In genomic region chr20:63295018-63295417, GRCh38 we compare ENCODE assay signal across 27 cellular contexts. TPM values are rescaled to one million over a fixed set of nuclear protein-coding genes. Genes with fewer than 3 reads are reported as not detected.
"Had no signal": no experiment of that assay in that cellular context is flagged by ENCODE, and none has a peak within 500 bp of the region (broad histone marks: within the 10 kb centered on the region; RNA-seq: fewer than 3 reads in every experiment).

No MANE protein-coding gene starts in this region.

- H3K36me3 ChIP-seq: brain microvascular endothelial cell, colonic mucosa, right lobe of liver, suprapubic skin had no signal

- H3K4me3 Mint-ChIP-seq: activated B cell treated with CpG ODN at 0.5 μM for 24 hours; activated CD4-positive, alpha-beta memory T cell treated with anti-CD3 and anti-CD28 coated beads for 36 hours; activated CD4-positive, alpha-beta T cell treated with anti-CD3 and anti-CD28 coated beads for 36 hours; activated naive CD4-positive, alpha-beta T cell treated with anti-CD3 and anti-CD28 coated beads for 36 hours; activated naive CD8-positive, alpha-beta T cell treated with anti-CD3 and anti-CD28 coated beads, Interleukin-2, amount 50 U/mL, for 24 hours; natural killer cell; stimulated activated effector memory CD8-positive, alpha-beta T cell treated with anti-CD3 and anti-CD28 coated beads, Interleukin-12 subunit alpha, Interleukin-12 subunit beta, amount 100 ng/mL, for 72 hours had no signal

- DNase-seq: activated B cell treated with CpG ODN at 0.5 μM for 24 hours; activated naive CD4-positive, alpha-beta T cell treated with anti-CD3 and anti-CD28 coated beads for 36 hours; activated naive CD8-positive, alpha-beta T cell treated with anti-CD3 and anti-CD28 coated beads, Interleukin-2, amount 50 U/mL, for 24 hours; brain microvascular endothelial cell; colonic mucosa; effector memory CD8-positive, alpha-beta T cell; foreskin melanocyte; glutamatergic neuron; hippocampal formation; left ventricle myocardium superior; mammary epithelial cell; midbrain; natural killer cell; occipital lobe; right lobe of liver; stimulated activated CD4-positive, alpha-beta T cell treated with anti-CD3 and anti-CD28 coated beads, Interleukin-2, amount 100 ng/mL, for 24 hours; stomach; T-helper 1 cell; T1000 had no signal

- H3K4me1 Mint-ChIP-seq: natural killer cell had no signal

- H3K27ac Mint-ChIP-seq: activated B cell treated with CpG ODN at 0.5 μM for 24 hours; activated CD4-positive, alpha-beta memory T cell treated with anti-CD3 and anti-CD28 coated beads for 36 hours; activated CD4-positive, alpha-beta T cell treated with anti-CD3 and anti-CD28 coated beads for 36 hours; activated naive CD4-positive, alpha-beta T cell treated with anti-CD3 and anti-CD28 coated beads for 36 hours; activated naive CD8-positive, alpha-beta T cell treated with anti-CD3 and anti-CD28 coated beads, Interleukin-2, amount 50 U/mL, for 24 hours; effector memory CD8-positive, alpha-beta T cell; natural killer cell; stimulated activated effector memory CD8-positive, alpha-beta T cell treated with anti-CD3 and anti-CD28 coated beads, Interleukin-12 subunit alpha, Interleukin-12 subunit beta, amount 100 ng/mL, for 72 hours had no signal

- H3K9me3 ChIP-seq: colonic mucosa, right lobe of liver, stomach, suprapubic skin, tibial nerve had no signal

- H3K4me3 ChIP-seq: colonic mucosa, right lobe of liver, skin epidermis, stomach, suprapubic skin, tibial nerve had no signal

- H3K36me3 Mint-ChIP-seq: activated CD4-positive, alpha-beta memory T cell treated with anti-CD3 and anti-CD28 coated beads for 36 hours; natural killer cell had no signal

- H3K27ac ChIP-seq: brain microvascular endothelial cell, colonic mucosa, right lobe of liver, skin epidermis, stomach, suprapubic skin, tibial nerve had no signal

- ATAC-seq: activated naive CD8-positive, alpha-beta T cell treated with anti-CD3 and anti-CD28 coated beads, Interleukin-2, amount 50 U/mL, for 24 hours; esophagus mucosa; left ventricle myocardium superior; natural killer cell; right lobe of liver; stimulated activated effector memory CD8-positive, alpha-beta T cell treated with anti-CD3 and anti-CD28 coated beads, Interleukin-12 subunit alpha, Interleukin-12 subunit beta, amount 100 ng/mL, for 72 hours had no signal

- H3K4me1 ChIP-seq: colonic mucosa, right lobe of liver had no signal

- H3K9me3 Mint-ChIP-seq: activated B cell treated with CpG ODN at 0.5 μM for 24 hours; activated CD4-positive, alpha-beta memory T cell treated with anti-CD3 and anti-CD28 coated beads for 36 hours; activated naive CD4-positive, alpha-beta T cell treated with anti-CD3 and anti-CD28 coated beads for 36 hours; activated naive CD8-positive, alpha-beta T cell treated with anti-CD3 and anti-CD28 coated beads, Interleukin-2, amount 50 U/mL, for 24 hours; effector memory CD8-positive, alpha-beta T cell; natural killer cell; stimulated activated effector memory CD8-positive, alpha-beta T cell treated with anti-CD3 and anti-CD28 coated beads, Interleukin-12 subunit alpha, Interleukin-12 subunit beta, amount 100 ng/mL, for 72 hours had no signal

RNA-seq across cellular contexts. Expression of gene COL20A1, which starts 2.0 kb away (rescaled TPM):
- total RNA-seq: activated B cell treated with CpG ODN at 0.5 μM for 24 hours; activated CD4-positive, alpha-beta memory T cell treated with anti-CD3 and anti-CD28 coated beads for 36 hours; colonic mucosa; endothelial cell of umbilical vein; esophagus mucosa; left ventricle myocardium superior; mammary epithelial cell; right lobe of liver; suprapubic skin had no signal
- polyA plus RNA-seq: endothelial cell of umbilical vein, mammary epithelial cell had no signal

RNA-seq across cellular contexts. Expression of gene NKAIN4, which starts 40.8 kb away (rescaled TPM):
- total RNA-seq: activated B cell treated with CpG ODN at 0.5 μM for 24 hours; activated CD4-positive, alpha-beta memory T cell treated with anti-CD3 and anti-CD28 coated beads for 36 hours; activated CD4-positive, alpha-beta T cell treated with anti-CD3 and anti-CD28 coated beads for 36 hours; activated naive CD4-positive, alpha-beta T cell treated with anti-CD3 and anti-CD28 coated beads for 36 hours; endothelial cell of umbilical vein; esophagus mucosa; left ventricle myocardium superior; natural killer cell; right lobe of liver had no signal
- polyA plus RNA-seq: mammary epithelial cell had no signal

RNA-seq across cellular contexts. Expression of gene BIRC7, which starts 59.3 kb away (rescaled TPM):
- total RNA-seq: activated B cell treated with CpG ODN at 0.5 μM for 24 hours; activated CD4-positive, alpha-beta memory T cell treated with anti-CD3 and anti-CD28 coated beads for 36 hours; activated naive CD4-positive, alpha-beta T cell treated with anti-CD3 and anti-CD28 coated beads for 36 hours; colonic mucosa; endothelial cell of umbilical vein; esophagus mucosa; left ventricle myocardium superior; mammary epithelial cell; natural killer cell; occipital lobe; right lobe of liver; stomach had no signal
- polyA plus RNA-seq: endothelial cell of umbilical vein, mammary epithelial cell, stomach had no signal
